Comparison of ENCODE assay signal across 8 cellular contexts in the genomic region with DNA sequence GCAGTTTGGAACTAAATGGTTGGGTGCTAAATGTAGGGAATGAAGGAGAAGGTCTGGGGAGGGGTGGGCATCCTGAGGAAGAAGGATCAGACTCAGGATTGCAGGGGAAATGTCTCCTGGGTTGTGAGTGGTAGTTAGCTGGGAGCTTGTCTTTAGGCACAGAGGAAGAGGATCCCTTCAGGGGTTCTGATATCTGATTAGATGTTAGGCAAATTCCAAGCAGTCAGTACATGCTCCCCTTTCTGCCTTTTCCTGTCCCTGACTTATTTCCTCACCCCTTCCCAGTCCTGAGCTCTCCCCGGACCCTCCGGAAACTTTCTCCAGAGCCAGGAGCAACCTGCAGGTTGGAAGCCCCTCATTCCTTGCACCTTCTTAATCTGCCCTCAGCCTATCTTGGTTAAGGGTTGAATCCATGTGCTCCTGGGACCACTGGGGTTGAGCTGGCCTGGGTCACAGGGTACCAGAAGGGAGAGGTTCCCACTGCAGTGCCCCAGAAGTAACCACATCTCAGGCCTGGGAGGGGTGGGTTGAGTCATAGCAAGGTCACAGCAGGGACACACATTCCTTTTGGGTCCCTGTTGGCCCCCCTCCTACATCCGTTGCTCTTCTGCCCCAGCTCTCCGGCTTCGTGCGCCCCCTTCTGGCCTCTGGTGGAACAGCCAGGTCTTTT. TPM values are rescaled to one million over a fixed set of nuclear protein-coding genes. Genes with fewer than 3 reads are reported as not detected.
A peak's percentile ranks its signal among the peaks of the same experiment; 100 is the strongest.
DNase-seq lines count a peak whose midpoint lies in the region; ATAC-seq and TF ChIP-seq lines count a peak whose summit lies in the region.

No MANE protein-coding gene starts in this region.

- no peaks in the 10 kb centered on the region for H3K9me3 Mint-ChIP-seq in activated T-helper 2 cell treated with anti-CD3 and anti-CD28 coated beads, Interferon-gamma antibody, Interleukin-2, Interleukin-4, amounts not matched to agents 10 μg/mL and 5 μg/mL and 100 μg/mL, durations not matched to agents 14 hours and 24 hours and 36 hours

- DNase-seq in DND-41 (peak; percentile 85), LoVo (ENCODE audit: low spot score) (peak; percentile 86), RWPE2 (ENCODE audit: low spot score) (peak; percentile 91), fibroblast of the conjunctiva (ENCODE audit: low read depth) (peak; percentile 97)
- peak; percentile 81 for DNase-seq in activated T-helper 2 cell treated with anti-CD3 and anti-CD28 coated beads, Interferon-gamma antibody, Interleukin-2, Interleukin-4, amounts not matched to agents 10 μg/mL and 5 μg/mL and 100 μg/mL, durations not matched to agents 14 hours and 24 hours and 36 hours (ENCODE audit: low spot score)
- peak; percentile 85 for DNase-seq in stimulated activated naive CD4-positive, alpha-beta T cell treated with Interleukin-2 at 50 U/mL for 16 hours (lab: John Stamatoyannopoulos, UW)

- H3K36me3 ChIP-seq in DND-41 (ENCODE audit: insufficient read depth, low read length) (no peaks in the 10 kb centered on the region), RWPE2 (ENCODE audit: low read depth) (peaks cover 16% of the 10 kb centered on the region), neural cell (ENCODE audit: insufficient read depth, low read length) (no peaks in the 10 kb centered on the region)

- H3K27ac ChIP-seq in DND-41 (ENCODE audit: low read length) (no peak overlapping the region), RWPE2 (ENCODE audit: poor library complexity, severe bottlenecking) (peak overlapping the region; percentile 93), neural cell (ENCODE audit: low read length) (no peak overlapping the region)

- no peaks in the 10 kb centered on the region for H3K36me3 Mint-ChIP-seq in activated T-helper 2 cell treated with anti-CD3 and anti-CD28 coated beads, Interferon-gamma antibody, Interleukin-2, Interleukin-4, amounts not matched to agents 10 μg/mL and 5 μg/mL and 100 μg/mL, durations not matched to agents 14 hours and 24 hours and 36 hours (ENCODE audit: low read depth)

- peaks cover 37% of the 10 kb centered on the region for H3K27me3 ChIP-seq in DND-41 (ENCODE audit: insufficient read depth, low read length, poor library complexity)
- no peaks in the 10 kb centered on the region for H3K27me3 ChIP-seq in RWPE2 (ENCODE audit: insufficient read depth, poor library complexity, severe bottlenecking)
- peaks cover 38% of the 10 kb centered on the region for H3K27me3 ChIP-seq in neural cell (ENCODE audit: insufficient read depth, low read depth, low read length)

- TF ChIP-seq CTCF in DND-41 (IDR thresholded peaks at IDR 0.05; ENCODE audit: borderline replicate concordance, extremely low read depth, low read length, poor library complexity, severe bottlenecking) (peak; percentile 91), RWPE2 (IDR thresholded peaks at IDR 0.05; ENCODE audit: poor library complexity, severe bottlenecking) (peak; percentile 94), neural cell (IDR thresholded peaks at IDR 0.05; ENCODE audit: poor library complexity, severe bottlenecking) (peak; percentile 62)

- H3K27ac Mint-ChIP-seq in activated T-helper 2 cell treated with anti-CD3 and anti-CD28 coated beads, Interferon-gamma antibody, Interleukin-2, Interleukin-4, amounts not matched to agents 10 μg/mL and 5 μg/mL and 100 μg/mL, durations not matched to agents 14 hours and 24 hours and 36 hours: no peak overlapping the region

- peak; percentile 37 for TF ChIP-seq RAD21 in neural cell (conservative IDR thresholded peaks at IDR 0.05)

- peak overlapping the region; percentile 15 for H3K4me3 Mint-ChIP-seq in activated T-helper 2 cell treated with anti-CD3 and anti-CD28 coated beads, Interferon-gamma antibody, Interleukin-2, Interleukin-4, amounts not matched to agents 10 μg/mL and 5 μg/mL and 100 μg/mL, durations not matched to agents 14 hours and 24 hours and 36 hours (ENCODE audit: low read depth)

- H3K4me1 ChIP-seq in DND-41 (ENCODE audit: insufficient read depth, low read length) (peaks cover 20% of the 10 kb centered on the region), RWPE2 (ENCODE audit: insufficient read depth, poor library complexity, severe bottlenecking) (peaks cover 20% of the 10 kb centered on the region)

- H3K9me2 ChIP-seq in neural cell (ENCODE audit: insufficient read depth, low read length): no peaks in the 10 kb centered on the region

- H3K9ac ChIP-seq in DND-41 (ENCODE audit: low read depth, low read length) (no peak overlapping the region), neural cell (ENCODE audit: low read length) (no peak overlapping the region)

- H3K4me2 ChIP-seq in DND-41 (ENCODE audit: insufficient read depth, low read length) (no peak overlapping the region), neural cell (ENCODE audit: low read length) (no peak overlapping the region)

- H2AFZ ChIP-seq in DND-41 (ENCODE audit: low read depth, low read length) (peak overlapping the region; percentile 59; the same call in 1 of the 2 replicates), neural cell (ENCODE audit: low read depth, low read length) (no peak overlapping the region)

- TF ChIP-seq EP300 in neural cell (conservative IDR thresholded peaks at IDR 0.05; ENCODE audit: poor library complexity, severe bottlenecking): no peak

- ATAC-seq in DND-41 (ENCODE audit: insufficient read depth, low read depth): peak; percentile 69
- ATAC-seq in RWPE2 (ENCODE audit: low read depth): peak; percentile 63
- no peak for ATAC-seq in HG03159 (IDR thresholded peaks at IDR 0.05; ENCODE audit: unreplicated experiment)

- H4K20me1 ChIP-seq in DND-41 (ENCODE audit: insufficient read depth, low read length) (peaks cover 7% of the 10 kb centered on the region; the same call in 1 of the 2 replicates), neural cell (ENCODE audit: insufficient read depth) (no peaks in the 10 kb centered on the region)

- peaks cover 16% of the 10 kb centered on the region for H3K27me3 Mint-ChIP-seq in activated T-helper 2 cell treated with anti-CD3 and anti-CD28 coated beads, Interferon-gamma antibody, Interleukin-2, Interleukin-4, amounts not matched to agents 10 μg/mL and 5 μg/mL and 100 μg/mL, durations not matched to agents 14 hours and 24 hours and 36 hours (ENCODE audit: low read depth)

- H3K4me3 ChIP-seq in DND-41 (ENCODE audit: low read depth in 1 of 2, low read length in 2 of 2) (no peak overlapping the region), RWPE2 (ENCODE audit: severe bottlenecking) (peak overlapping the region; percentile 44), neural cell (ENCODE audit: low read length) (no peak overlapping the region)

- H3K79me2 ChIP-seq in DND-41 (ENCODE audit: insufficient read depth, low read length) (no peaks in the 10 kb centered on the region), neural cell (replicated peaks; ENCODE audit: insufficient read depth, low read length) (no peaks in the 10 kb centered on the region)

- intact Hi-C loops in activated T-helper 2 cell treated with anti-CD3 and anti-CD28 coated beads, Interferon-gamma antibody, Interleukin-2, Interleukin-4, amounts not matched to agents 10 μg/mL and 5 μg/mL and 100 μg/mL, durations not matched to agents 14 hours and 24 hours and 36 hours (cut with micrococcal nuclease): loop anchor here (1.0 kb wide), 3 partner anchors 20 to 52 kb away; a partner anchor contains a TSS

- H3K4me1 Mint-ChIP-seq in activated T-helper 2 cell treated with anti-CD3 and anti-CD28 coated beads, Interferon-gamma antibody, Interleukin-2, Interleukin-4, amounts not matched to agents 10 μg/mL and 5 μg/mL and 100 μg/mL, durations not matched to agents 14 hours and 24 hours and 36 hours (ENCODE audit: low read depth): peaks cover 41% of the 10 kb centered on the region

- no peaks in the 10 kb centered on the region for H3K9me3 ChIP-seq in DND-41 (ENCODE audit: insufficient read depth, low read length, severe bottlenecking)
- no peaks in the 10 kb centered on the region for H3K9me3 ChIP-seq in RWPE2 (ENCODE audit: severe bottlenecking)
- no peaks in the 10 kb centered on the region for H3K9me3 ChIP-seq in neural cell (ENCODE audit: low read length)

- no peaks in the 10 kb centered on the region for H3F3A ChIP-seq in neural cell (ENCODE audit: insufficient read depth, low read length, poor library complexity, severe bottlenecking)

TF ChIP-seq in neural cell, 6 proteins besides CTCF, POLR2A, EP300 and RAD21:
- TF ChIP-seq POLR2AphosphoS5 (IDR thresholded peaks at IDR 0.05) (no peak), SMC3 (conservative IDR thresholded peaks at IDR 0.05; ENCODE audit: poor library complexity) (peak; percentile 48)

RNA-seq across cellular contexts. Expression of a gene that starts 1.6 kb away (rescaled TPM):
- 0.46 TPM in 1 of 2 replicates, not detected in the other for total RNA-seq in activated T-helper 2 cell treated with anti-CD3 and anti-CD28 coated beads, Interferon-gamma antibody, Interleukin-2, Interleukin-4, amounts not matched to agents 10 μg/mL and 5 μg/mL and 100 μg/mL, durations not matched to agents 14 hours and 24 hours and 36 hours
- polyA plus RNA-seq in neural cell: 0.26 TPM in 1 of 2 replicates, not detected in the other
- not detected in 2 replicates for polyA minus RNA-seq in neural cell

RNA-seq across cellular contexts. Expression of a gene that starts 4.2 kb away (rescaled TPM):
- total RNA-seq in activated T-helper 2 cell treated with anti-CD3 and anti-CD28 coated beads, Interferon-gamma antibody, Interleukin-2, Interleukin-4, amounts not matched to agents 10 μg/mL and 5 μg/mL and 100 μg/mL, durations not matched to agents 14 hours and 24 hours and 36 hours: not detected in 2 replicates
- not detected in 2 replicates for polyA plus RNA-seq in neural cell
- polyA minus RNA-seq in neural cell: not detected in 2 replicates

RNA-seq across cellular contexts. Expression of a gene that starts 19.9 kb away (rescaled TPM):
- 35.1 and 36.2 TPM in 2 replicates for total RNA-seq in activated T-helper 2 cell treated with anti-CD3 and anti-CD28 coated beads, Interferon-gamma antibody, Interleukin-2, Interleukin-4, amounts not matched to agents 10 μg/mL and 5 μg/mL and 100 μg/mL, durations not matched to agents 14 hours and 24 hours and 36 hours
- 20.8 and 21.0 TPM in 2 replicates for polyA plus RNA-seq in neural cell
- 31.4 and 34.6 TPM in 2 replicates for polyA minus RNA-seq in neural cell

RNA-seq across cellular contexts. Expression of a gene that starts 49.3 kb away (rescaled TPM):
- total RNA-seq in activated T-helper 2 cell treated with anti-CD3 and anti-CD28 coated beads, Interferon-gamma antibody, Interleukin-2, Interleukin-4, amounts not matched to agents 10 μg/mL and 5 μg/mL and 100 μg/mL, durations not matched to agents 14 hours and 24 hours and 36 hours: 2.1 and 4.7 TPM in 2 replicates
- polyA plus RNA-seq in neural cell: 4.2 and 7.9 TPM in 2 replicates
- polyA minus RNA-seq in neural cell: 5.2 and 7.5 TPM in 2 replicates
